In genomic region chr3:8641472-8641871, GRCh38 we compare ENCODE assay signal across 29 cellular contexts. TPM values are rescaled to one million over a fixed set of nuclear protein-coding genes. Genes with fewer than 3 reads are reported as not detected.
"Had no signal": no experiment of that assay in that cellular context is flagged by ENCODE, and none has a peak within 500 bp of the region (broad histone marks: within the 10 kb centered on the region; RNA-seq: fewer than 3 reads in every experiment).

No MANE protein-coding gene starts in this region.

- ATAC-seq: left ventricle myocardium superior; lower lobe of right lung; natural killer cell; psoas muscle; right cardiac atrium; stimulated activated naive CD8-positive, alpha-beta T cell treated with anti-CD3 and anti-CD28 coated beads, Interleukin-15, amount 100 ng/mL, for 72 hours had no signal

- H3K4me1 Mint-ChIP-seq: natural killer cell; stimulated activated naive CD8-positive, alpha-beta T cell treated with anti-CD3 and anti-CD28 coated beads, Interleukin-15, amount 100 ng/mL, for 72 hours had no signal

- H3K27ac Mint-ChIP-seq: dendritic cell treated with granulocyte-macrophage colony-stimulating factor and Interleukin-4, amounts not matched to agents 40 ng/mL and 50 ng/mL, for 4 days; natural killer cell; stimulated activated naive CD8-positive, alpha-beta T cell treated with anti-CD3 and anti-CD28 coated beads, Interleukin-15, amount 100 ng/mL, for 72 hours had no signal

- H3K9me3 Mint-ChIP-seq: dendritic cell treated with granulocyte-macrophage colony-stimulating factor and Interleukin-4, amounts not matched to agents 40 ng/mL and 50 ng/mL, for 4 days; natural killer cell had no signal

- H3K4me3 Mint-ChIP-seq: dendritic cell treated with granulocyte-macrophage colony-stimulating factor and Interleukin-4, amounts not matched to agents 40 ng/mL and 50 ng/mL, for 4 days; natural killer cell; stimulated activated naive CD8-positive, alpha-beta T cell treated with anti-CD3 and anti-CD28 coated beads, Interleukin-15, amount 100 ng/mL, for 72 hours had no signal

- H3K27ac ChIP-seq: colonic mucosa, esophagus squamous epithelium, lower lobe of right lung, ovary, psoas muscle, skin epidermis, tibial artery, upper lobe of left lung had no signal

- H3K4me1 ChIP-seq: colonic mucosa, esophagus squamous epithelium, lower lobe of right lung, psoas muscle, tibial artery, upper lobe of left lung had no signal

- FAIRE-seq: endothelial cell of umbilical vein, keratinocyte, urothelium cell line had no signal

- H3K36me3 ChIP-seq: colonic mucosa, esophagus squamous epithelium, lower lobe of right lung, ovary, tibial artery, upper lobe of left lung had no signal

- H3K9me3 ChIP-seq: colonic mucosa, esophagus squamous epithelium, lower lobe of right lung, ovary, psoas muscle, tibial artery, upper lobe of left lung had no signal

- H3K36me3 Mint-ChIP-seq: natural killer cell had no signal

- DNase-seq: central memory CD4-positive, alpha-beta T cell; colonic mucosa; effector CD8-positive, alpha-beta T cell; esophagus squamous epithelium; foreskin melanocyte; hypothalamus; left ventricle myocardium superior; lower lobe of right lung; natural killer cell; nucleus accumbens; ovary; posterior cingulate gyrus; psoas muscle; right cardiac atrium; stimulated activated CD4-positive, alpha-beta T cell treated with anti-CD3 and anti-CD28 coated beads, Interleukin-15, amount 100 ng/mL, for 24 hours; stimulated activated CD4-positive, alpha-beta T cell treated with anti-CD3 and anti-CD28 coated beads, Interleukin-4, amount 100 ng/mL, for 1 hour; stimulated activated CD8-positive, alpha-beta memory T cell treated with anti-CD3 and anti-CD28 coated beads, Interleukin-4, amount 100 ng/mL, for 48 hours; stimulated activated naive CD4-positive, alpha-beta T cell; stimulated activated naive CD8-positive, alpha-beta T cell treated with anti-CD3 and anti-CD28 coated beads, Interleukin-15, amount 100 ng/mL, for 72 hours; upper lobe of left lung had no signal

- H3K27me3 ChIP-seq: colonic mucosa, ovary, tibial artery, upper lobe of left lung had no signal

- H3K4me3 ChIP-seq: colonic mucosa, esophagus squamous epithelium, lower lobe of right lung, ovary, psoas muscle, skin epidermis, tibial artery, upper lobe of left lung had no signal

RNA-seq across cellular contexts. Expression of gene SSUH2, which starts 3.1 kb away (rescaled TPM):
- total RNA-seq: chondrocyte, epithelial cell of proximal tubule, lower lobe of right lung, natural killer cell, renal cortical epithelial cell had no signal
- polyA plus RNA-seq: endothelial cell of umbilical vein had no signal
